ENCODE assay signal across 12 cellular contexts in genomic region chr14:61403411-61403810, GRCh38.
DNase-seq lines count a peak whose midpoint lies in the region; ATAC-seq and TF ChIP-seq lines count a peak whose summit lies in the region.
"Had no signal": no experiment of that assay in that cellular context is flagged by ENCODE, and none has a peak within 500 bp of the region (broad histone marks: within the 10 kb centered on the region; RNA-seq: fewer than 3 reads in every experiment).

No MANE protein-coding gene starts in this region.

- no peak overlapping the region for H3K4me3 ChIP-seq in Jurkat, Clone E6-1 (ENCODE audit: low read length)

- ATAC-seq in GM18498 (IDR thresholded peaks at IDR 0.05; ENCODE audit: unreplicated experiment) (peak; percentile 73), omental fat pad (ENCODE audit: low FRiP score) (no peak)
- ATAC-seq: left lobe of liver had no signal

- no peak for TF ChIP-seq CTCF in omental fat pad (IDR thresholded peaks at IDR 0.05)

- DNase-seq in CD1c-positive myeloid dendritic cell (ENCODE audit: extremely low spot score) (peak; percentile 10), dermis blood vessel endothelial cell (peak; percentile 33), pons (ENCODE audit: low spot score) (no peak), DMS 273 treated with DMSO at 0.1 percent for 48 hours (lab: John Stamatoyannopoulos, UW) (no peak), omental fat pad (ENCODE audit: low spot score) (no peak), NCI-H226 (no peak)
- peak; percentile 70 for DNase-seq in Jurkat, Clone E6-1 (ENCODE audit: low read depth, low spot score)
- DNase-seq: NCI-H526 treated with DMSO at 0.1 percent for 48 hours, Right ventricle myocardium superior, WERI-Rb-1 had no signal

Comparison
In these comparisons a context has a peak if more than half of its experiments do, and no peak if none do; other contexts are left out.
1. DNase-seq: peak in CD1c-positive myeloid dendritic cell (single experiment), Jurkat, Clone E6-1 (single experiment) and dermis blood vessel endothelial cell (single experiment); none in pons (single experiment), DMS 273 treated with DMSO at 0.1 percent for 48 hours (single experiment), omental fat pad (single experiment) and NCI-H226 (single experiment).